ENCODE assay signal across 1 cellular context in the genomic region with DNA sequence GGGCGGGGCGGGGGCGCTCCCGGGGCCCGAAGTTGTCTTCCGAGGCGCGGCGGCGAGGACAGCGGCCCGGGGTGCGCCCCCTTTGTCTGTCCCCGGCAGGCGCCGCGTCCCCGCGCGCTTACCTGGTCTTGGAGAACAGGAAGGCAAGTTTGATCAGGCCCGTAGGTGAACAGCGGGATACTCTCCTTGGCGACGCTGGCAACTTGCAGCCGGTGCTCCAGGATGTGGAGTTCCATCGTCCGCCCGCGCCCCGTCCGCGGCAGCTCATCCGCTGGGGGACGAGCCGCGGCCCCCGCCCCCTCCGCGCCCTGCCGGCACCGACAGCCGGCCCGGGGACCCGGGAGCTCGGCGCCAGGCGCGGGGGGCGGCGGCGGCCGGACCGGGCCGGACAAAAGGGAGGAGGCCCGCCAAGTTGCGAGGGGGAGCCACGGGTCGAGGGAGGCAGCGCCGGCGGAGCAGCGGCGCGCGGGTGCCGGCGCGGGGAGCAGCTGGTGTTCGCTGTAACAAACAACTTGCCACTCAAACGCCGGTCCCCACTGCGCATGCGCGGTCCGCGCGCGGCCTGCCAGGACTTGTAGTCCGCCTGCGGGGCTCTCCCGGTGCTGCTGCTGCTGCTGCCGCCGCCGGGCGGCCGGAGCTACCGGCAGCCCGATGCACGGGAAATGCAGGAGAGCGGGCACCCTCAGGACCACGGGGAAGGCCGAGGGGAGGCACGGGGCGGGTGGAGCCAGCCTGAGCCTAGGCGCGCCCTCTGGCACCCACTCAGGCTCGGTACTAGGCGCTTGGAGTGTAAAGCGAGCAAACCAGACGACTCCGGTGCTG.
TF ChIP-seq lines count a peak whose summit lies in the region.

No MANE protein-coding gene starts in this region.

TF ChIP-seq in HepG2, 621 proteins besides CTCF, POLR2A, EP300 and RAD21 (continued from another document and continues in another):
- TF ChIP-seq, protein P1, sequence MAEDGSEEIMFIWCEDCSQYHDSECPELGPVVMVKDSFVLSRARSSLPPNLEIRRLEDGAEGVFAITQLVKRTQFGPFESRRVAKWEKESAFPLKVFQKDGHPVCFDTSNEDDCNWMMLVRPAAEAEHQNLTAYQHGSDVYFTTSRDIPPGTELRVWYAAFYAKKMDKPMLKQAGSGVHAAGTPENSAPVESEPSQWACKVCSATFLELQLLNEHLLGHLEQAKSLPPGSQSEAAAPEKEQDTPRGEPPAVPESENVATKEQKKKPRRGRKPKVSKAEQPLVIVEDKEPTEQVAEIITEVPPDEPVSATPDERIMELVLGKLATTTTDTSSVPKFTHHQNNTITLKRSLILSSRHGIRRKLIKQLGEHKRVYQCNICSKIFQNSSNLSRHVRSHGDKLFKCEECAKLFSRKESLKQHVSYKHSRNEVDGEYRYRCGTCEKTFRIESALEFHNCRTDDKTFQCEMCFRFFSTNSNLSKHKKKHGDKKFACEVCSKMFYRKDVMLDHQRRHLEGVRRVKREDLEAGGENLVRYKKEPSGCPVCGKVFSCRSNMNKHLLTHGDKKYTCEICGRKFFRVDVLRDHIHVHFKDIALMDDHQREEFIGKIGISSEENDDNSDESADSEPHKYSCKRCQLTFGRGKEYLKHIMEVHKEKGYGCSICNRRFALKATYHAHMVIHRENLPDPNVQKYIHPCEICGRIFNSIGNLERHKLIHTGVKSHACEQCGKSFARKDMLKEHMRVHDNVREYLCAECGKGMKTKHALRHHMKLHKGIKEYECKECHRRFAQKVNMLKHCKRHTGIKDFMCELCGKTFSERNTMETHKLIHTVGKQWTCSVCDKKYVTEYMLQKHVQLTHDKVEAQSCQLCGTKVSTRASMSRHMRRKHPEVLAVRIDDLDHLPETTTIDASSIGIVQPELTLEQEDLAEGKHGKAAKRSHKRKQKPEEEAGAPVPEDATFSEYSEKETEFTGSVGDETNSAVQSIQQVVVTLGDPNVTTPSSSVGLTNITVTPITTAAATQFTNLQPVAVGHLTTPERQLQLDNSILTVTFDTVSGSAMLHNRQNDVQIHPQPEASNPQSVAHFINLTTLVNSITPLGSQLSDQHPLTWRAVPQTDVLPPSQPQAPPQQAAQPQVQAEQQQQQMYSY (CRISPR knock-in tag; IDR thresholded peaks at IDR 0.05), result no peak
- TF ChIP-seq, protein P2, sequence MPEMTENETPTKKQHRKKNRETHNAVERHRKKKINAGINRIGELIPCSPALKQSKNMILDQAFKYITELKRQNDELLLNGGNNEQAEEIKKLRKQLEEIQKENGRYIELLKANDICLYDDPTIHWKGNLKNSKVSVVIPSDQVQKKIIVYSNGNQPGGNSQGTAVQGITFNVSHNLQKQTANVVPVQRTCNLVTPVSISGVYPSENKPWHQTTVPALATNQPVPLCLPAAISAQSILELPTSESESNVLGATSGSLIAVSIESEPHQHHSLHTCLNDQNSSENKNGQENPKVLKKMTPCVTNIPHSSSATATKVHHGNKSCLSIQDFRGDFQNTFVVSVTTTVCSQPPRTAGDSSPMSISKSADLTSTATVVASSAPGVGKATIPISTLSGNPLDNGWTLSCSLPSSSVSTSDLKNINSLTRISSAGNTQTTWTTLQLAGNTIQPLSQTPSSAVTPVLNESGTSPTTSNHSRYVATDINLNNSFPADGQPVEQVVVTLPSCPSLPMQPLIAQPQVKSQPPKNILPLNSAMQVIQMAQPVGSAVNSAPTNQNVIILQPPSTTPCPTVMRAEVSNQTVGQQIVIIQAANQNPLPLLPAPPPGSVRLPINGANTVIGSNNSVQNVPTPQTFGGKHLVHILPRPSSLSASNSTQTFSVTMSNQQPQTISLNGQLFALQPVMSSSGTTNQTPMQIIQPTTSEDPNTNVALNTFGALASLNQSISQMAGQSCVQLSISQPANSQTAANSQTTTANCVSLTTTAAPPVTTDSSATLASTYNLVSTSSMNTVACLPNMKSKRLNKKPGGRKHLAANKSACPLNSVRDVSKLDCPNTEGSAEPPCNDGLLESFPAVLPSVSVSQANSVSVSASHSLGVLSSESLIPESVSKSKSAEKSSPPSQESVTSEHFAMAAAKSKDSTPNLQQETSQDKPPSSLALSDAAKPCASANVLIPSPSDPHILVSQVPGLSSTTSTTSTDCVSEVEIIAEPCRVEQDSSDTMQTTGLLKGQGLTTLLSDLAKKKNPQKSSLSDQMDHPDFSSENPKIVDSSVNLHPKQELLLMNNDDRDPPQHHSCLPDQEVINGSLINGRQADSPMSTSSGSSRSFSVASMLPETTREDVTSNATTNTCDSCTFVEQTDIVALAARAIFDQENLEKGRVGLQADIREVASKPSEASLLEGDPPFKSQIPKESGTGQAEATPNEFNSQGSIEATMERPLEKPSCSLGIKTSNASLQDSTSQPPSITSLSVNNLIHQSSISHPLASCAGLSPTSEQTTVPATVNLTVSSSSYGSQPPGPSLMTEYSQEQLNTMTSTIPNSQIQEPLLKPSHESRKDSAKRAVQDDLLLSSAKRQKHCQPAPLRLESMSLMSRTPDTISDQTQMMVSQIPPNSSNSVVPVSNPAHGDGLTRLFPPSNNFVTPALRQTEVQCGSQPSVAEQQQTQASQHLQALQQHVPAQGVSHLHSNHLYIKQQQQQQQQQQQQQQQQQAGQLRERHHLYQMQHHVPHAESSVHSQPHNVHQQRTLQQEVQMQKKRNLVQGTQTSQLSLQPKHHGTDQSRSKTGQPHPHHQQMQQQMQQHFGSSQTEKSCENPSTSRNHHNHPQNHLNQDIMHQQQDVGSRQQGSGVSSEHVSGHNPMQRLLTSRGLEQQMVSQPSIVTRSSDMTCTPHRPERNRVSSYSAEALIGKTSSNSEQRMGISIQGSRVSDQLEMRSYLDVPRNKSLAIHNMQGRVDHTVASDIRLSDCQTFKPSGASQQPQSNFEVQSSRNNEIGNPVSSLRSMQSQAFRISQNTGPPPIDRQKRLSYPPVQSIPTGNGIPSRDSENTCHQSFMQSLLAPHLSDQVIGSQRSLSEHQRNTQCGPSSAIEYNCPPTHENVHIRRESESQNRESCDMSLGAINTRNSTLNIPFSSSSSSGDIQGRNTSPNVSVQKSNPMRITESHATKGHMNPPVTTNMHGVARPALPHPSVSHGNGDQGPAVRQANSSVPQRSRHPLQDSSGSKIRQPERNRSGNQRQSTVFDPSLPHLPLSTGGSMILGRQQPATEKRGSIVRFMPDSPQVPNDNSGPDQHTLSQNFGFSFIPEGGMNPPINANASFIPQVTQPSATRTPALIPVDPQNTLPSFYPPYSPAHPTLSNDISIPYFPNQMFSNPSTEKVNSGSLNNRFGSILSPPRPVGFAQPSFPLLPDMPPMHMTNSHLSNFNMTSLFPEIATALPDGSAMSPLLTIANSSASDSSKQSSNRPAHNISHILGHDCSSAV (CRISPR knock-in tag; IDR thresholded peaks at IDR 0.05; ENCODE audit: borderline replicate concordance), result no peak
- TF ChIP-seq ZNF670 (CRISPR knock-in tag; IDR thresholded peaks at IDR 0.05; ENCODE audit: borderline replicate concordance) (no peak), FOXM1 (CRISPR knock-in tag; IDR thresholded peaks at IDR 0.05) (no peak), ZNF205 (CRISPR knock-in tag; IDR thresholded peaks at IDR 0.05) (no peak), SMAD1 (CRISPR knock-in tag; IDR thresholded peaks at IDR 0.05; ENCODE audit: borderline replicate concordance, low read depth) (no peak), ZNF773 (CRISPR knock-in tag; IDR thresholded peaks at IDR 0.05; ENCODE audit: borderline replicate concordance) (no peak), MYNN (CRISPR knock-in tag; IDR thresholded peaks at IDR 0.05; ENCODE audit: low read depth) (no peak), ZNF343 (CRISPR knock-in tag; IDR thresholded peaks at IDR 0.05) (no peak), ZNF468 (CRISPR knock-in tag; IDR thresholded peaks at IDR 0.05) (no peak), ZNF337 (CRISPR knock-in tag; IDR thresholded peaks at IDR 0.05; ENCODE audit: borderline replicate concordance, low read depth) (no peak), PHB2 (IDR thresholded peaks at IDR 0.05; ENCODE audit: partially characterized antibody) (no peak), KDM5A (IDR thresholded peaks at IDR 0.05; ENCODE audit: borderline replicate concordance, low read length) (no peak), ZNF615 (CRISPR knock-in tag; IDR thresholded peaks at IDR 0.05; ENCODE audit: borderline replicate concordance) (no peak), NRL (CRISPR knock-in tag; IDR thresholded peaks at IDR 0.05; ENCODE audit: borderline replicate concordance) (no peak), TCF12 (IDR thresholded peaks at IDR 0.05) (no peak), TCF12 (CRISPR knock-in tag; IDR thresholded peaks at IDR 0.05) (no peak), RXRB (CRISPR knock-in tag; IDR thresholded peaks at IDR 0.05; ENCODE audit: borderline replicate concordance) (no peak), SOX6 (IDR thresholded peaks at IDR 0.05) (no peak), SOX6 (CRISPR knock-in tag; IDR thresholded peaks at IDR 0.05) (peak; percentile 61), THAP11 (CRISPR knock-in tag; IDR thresholded peaks at IDR 0.05) (peak; percentile 96), ZNF747 (CRISPR knock-in tag; IDR thresholded peaks at IDR 0.05; ENCODE audit: borderline replicate concordance) (no peak), NONO (IDR thresholded peaks at IDR 0.05) (no peak), NONO (CRISPR knock-in tag; conservative IDR thresholded peaks at IDR 0.05) (peak; percentile 69), GATA4 (IDR thresholded peaks at IDR 0.05; ENCODE audit: borderline replicate concordance, low read depth) (no peak)
- TF ChIP-seq, protein P3, sequence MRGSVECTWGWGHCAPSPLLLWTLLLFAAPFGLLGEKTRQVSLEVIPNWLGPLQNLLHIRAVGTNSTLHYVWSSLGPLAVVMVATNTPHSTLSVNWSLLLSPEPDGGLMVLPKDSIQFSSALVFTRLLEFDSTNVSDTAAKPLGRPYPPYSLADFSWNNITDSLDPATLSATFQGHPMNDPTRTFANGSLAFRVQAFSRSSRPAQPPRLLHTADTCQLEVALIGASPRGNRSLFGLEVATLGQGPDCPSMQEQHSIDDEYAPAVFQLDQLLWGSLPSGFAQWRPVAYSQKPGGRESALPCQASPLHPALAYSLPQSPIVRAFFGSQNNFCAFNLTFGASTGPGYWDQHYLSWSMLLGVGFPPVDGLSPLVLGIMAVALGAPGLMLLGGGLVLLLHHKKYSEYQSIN (CRISPR knock-in tag; IDR thresholded peaks at IDR 0.05; ENCODE audit: borderline replicate concordance), result no peak
- TF ChIP-seq, protein P4, sequence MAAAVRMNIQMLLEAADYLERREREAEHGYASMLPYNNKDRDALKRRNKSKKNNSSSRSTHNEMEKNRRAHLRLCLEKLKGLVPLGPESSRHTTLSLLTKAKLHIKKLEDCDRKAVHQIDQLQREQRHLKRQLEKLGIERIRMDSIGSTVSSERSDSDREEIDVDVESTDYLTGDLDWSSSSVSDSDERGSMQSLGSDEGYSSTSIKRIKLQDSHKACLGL (CRISPR knock-in tag; IDR thresholded peaks at IDR 0.05), result 0 out of 2 replicates have a peak, but pooled peaks have one; percentile 46
- TF ChIP-seq, protein P5, sequence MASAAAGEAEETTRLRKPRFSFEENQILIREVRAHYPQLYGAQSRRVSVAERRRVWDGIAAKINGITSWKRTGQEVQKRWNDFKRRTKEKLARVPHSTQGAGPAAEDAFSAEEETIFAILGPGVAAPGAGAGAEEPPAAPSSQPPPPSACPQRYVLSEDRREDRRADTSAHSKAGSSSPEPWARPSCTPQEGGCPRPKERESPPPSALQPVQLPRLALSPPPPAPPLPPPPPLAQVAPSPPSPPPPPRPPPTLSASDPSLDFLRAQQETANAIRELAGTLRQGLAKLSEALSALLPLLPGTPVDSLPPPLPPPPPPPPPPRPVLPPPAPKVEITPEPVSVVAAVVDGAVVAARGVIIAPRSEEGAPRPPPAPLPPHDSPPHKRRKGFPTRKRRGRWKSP (CRISPR knock-in tag; IDR thresholded peaks at IDR 0.05), result no peak
- TF ChIP-seq, protein P6, sequence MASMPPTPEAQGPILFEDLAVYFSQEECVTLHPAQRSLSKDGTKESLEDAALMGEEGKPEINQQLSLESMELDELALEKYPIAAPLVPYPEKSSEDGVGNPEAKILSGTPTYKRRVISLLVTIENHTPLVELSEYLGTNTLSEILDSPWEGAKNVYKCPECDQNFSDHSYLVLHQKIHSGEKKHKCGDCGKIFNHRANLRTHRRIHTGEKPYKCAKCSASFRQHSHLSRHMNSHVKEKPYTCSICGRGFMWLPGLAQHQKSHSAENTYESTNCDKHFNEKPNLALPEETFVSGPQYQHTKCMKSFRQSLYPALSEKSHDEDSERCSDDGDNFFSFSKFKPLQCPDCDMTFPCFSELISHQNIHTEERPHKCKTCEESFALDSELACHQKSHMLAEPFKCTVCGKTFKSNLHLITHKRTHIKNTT (CRISPR knock-in tag; IDR thresholded peaks at IDR 0.05), result no peak
- TF ChIP-seq, protein P7, sequence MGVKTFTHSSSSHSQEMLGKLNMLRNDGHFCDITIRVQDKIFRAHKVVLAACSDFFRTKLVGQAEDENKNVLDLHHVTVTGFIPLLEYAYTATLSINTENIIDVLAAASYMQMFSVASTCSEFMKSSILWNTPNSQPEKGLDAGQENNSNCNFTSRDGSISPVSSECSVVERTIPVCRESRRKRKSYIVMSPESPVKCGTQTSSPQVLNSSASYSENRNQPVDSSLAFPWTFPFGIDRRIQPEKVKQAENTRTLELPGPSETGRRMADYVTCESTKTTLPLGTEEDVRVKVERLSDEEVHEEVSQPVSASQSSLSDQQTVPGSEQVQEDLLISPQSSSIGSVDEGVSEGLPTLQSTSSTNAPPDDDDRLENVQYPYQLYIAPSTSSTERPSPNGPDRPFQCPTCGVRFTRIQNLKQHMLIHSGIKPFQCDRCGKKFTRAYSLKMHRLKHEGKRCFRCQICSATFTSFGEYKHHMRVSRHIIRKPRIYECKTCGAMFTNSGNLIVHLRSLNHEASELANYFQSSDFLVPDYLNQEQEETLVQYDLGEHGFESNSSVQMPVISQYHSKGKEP (CRISPR knock-in tag; IDR thresholded peaks at IDR 0.05), result no peak
- TF ChIP-seq, protein P8, sequence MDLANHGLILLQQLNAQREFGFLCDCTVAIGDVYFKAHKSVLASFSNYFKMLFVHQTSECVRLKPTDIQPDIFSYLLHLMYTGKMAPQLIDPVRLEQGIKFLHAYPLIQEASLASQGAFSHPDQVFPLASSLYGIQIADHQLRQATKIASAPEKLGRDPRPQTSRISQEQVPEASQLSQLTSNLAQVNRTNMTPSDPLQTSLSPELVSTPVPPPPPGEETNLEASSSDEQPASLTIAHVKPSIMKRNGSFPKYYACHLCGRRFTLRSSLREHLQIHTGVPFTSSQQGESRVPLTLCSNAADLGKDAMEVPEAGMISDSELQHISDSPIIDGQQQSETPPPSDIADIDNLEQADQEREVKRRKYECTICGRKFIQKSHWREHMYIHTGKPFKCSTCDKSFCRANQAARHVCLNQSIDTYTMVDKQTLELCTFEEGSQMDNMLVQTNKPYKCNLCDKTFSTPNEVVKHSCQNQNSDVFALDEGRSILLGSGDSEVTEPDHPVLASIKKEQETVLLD (CRISPR knock-in tag; IDR thresholded peaks at IDR 0.05; ENCODE audit: low read depth), result peak; percentile 86
- TF ChIP-seq, protein P9, sequence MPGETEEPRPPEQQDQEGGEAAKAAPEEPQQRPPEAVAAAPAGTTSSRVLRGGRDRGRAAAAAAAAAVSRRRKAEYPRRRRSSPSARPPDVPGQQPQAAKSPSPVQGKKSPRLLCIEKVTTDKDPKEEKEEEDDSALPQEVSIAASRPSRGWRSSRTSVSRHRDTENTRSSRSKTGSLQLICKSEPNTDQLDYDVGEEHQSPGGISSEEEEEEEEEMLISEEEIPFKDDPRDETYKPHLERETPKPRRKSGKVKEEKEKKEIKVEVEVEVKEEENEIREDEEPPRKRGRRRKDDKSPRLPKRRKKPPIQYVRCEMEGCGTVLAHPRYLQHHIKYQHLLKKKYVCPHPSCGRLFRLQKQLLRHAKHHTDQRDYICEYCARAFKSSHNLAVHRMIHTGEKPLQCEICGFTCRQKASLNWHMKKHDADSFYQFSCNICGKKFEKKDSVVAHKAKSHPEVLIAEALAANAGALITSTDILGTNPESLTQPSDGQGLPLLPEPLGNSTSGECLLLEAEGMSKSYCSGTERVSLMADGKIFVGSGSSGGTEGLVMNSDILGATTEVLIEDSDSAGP (CRISPR knock-in tag; IDR thresholded peaks at IDR 0.05; ENCODE audit: borderline replicate concordance), result peak; percentile 45; the same call in 1 of the 2 replicates
